ENCODE assay signal across 27 cellular contexts in the genomic region with DNA sequence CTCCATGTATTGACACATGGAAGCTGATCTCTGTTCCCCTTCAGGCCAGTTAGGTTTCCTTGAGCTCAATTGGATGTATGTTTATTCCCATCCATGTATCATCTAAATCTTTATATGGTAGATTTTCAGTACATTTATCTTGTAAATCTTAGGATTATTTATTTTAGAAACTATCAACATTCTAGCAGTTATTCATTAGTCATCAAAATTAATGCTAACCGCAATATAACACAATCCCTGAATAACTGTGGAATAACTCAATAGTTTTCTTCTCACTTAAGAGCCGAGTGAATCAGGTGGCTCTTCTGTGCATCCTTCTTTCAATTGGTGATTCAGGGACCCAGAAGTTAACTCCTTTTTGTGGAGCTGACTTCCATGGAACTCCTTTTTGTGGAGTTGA.
"Had no signal": no experiment of that assay in that cellular context is flagged by ENCODE, and none has a peak within 500 bp of the region (broad histone marks: within the 10 kb centered on the region; RNA-seq: fewer than 3 reads in every experiment).

No MANE protein-coding gene starts in this region.

- H3K4me3 ChIP-seq: stomach, suprapubic skin, testis, thoracic aorta, thyroid gland, tibial artery, tibial nerve, transverse colon, upper lobe of left lung, upper lobe of right lung, uterus, vagina had no signal

- H3K27me3 ChIP-seq: testis, tibial artery had no signal

- H3K27ac ChIP-seq: stomach, suprapubic skin, testis, thoracic aorta, thyroid gland, tibial artery, tibial nerve, transverse colon, upper lobe of left lung, upper lobe of right lung, uterus, vagina had no signal

- H3K4me1 ChIP-seq: testis, thyroid gland, upper lobe of right lung, uterus had no signal

- DNase-seq: stimulated activated CD4-positive, alpha-beta T cell treated with anti-CD3 and anti-CD28 coated beads, Interleukin-2, amount 100 ng/mL, for 48 hours; stimulated activated CD4-positive, alpha-beta T cell treated with anti-CD3 and anti-CD28 coated beads, Interleukin-4, amount 100 ng/mL, for 1 hour; stimulated activated CD4-positive, alpha-beta T cell treated with anti-CD3 and anti-CD28 coated beads, Interleukin-4, amount 100 ng/mL, for 24 hours; stimulated activated CD4-positive, alpha-beta T cell treated with anti-CD3 and anti-CD28 coated beads, Interleukin-4, amount 100 ng/mL, for 4 hours; stimulated activated CD8-positive, alpha-beta memory T cell treated with anti-CD3 and anti-CD28 coated beads, Interleukin-4, amount 100 ng/mL, for 48 hours; stimulated activated naive B cell treated with anti-CD40 and anti-IgM and Interleukin-4, amounts not matched to agents 10 μg/mL and 1 μg/mL and 100 μg/mL, for 72 hours; stimulated activated naive CD4-positive, alpha-beta T cell; stimulated activated naive CD4-positive, alpha-beta T cell treated with Interleukin-2 at 50 U/mL for 16 hours; stimulated activated naive CD8-positive, alpha-beta T cell treated with anti-CD3 and anti-CD28 coated beads, Interleukin-15, amount 100 ng/mL, for 72 hours; stimulated activated naive CD8-positive, alpha-beta T cell treated with anti-CD3 and anti-CD28 coated beads, Interleukin-15, Interleukin-2, amounts not matched to agents 100 U/mL and 50 U/mL, for 24 hours; stomach; substantia nigra; testis; thyroid gland; tibial artery; transverse colon; trophoblast cell; upper lobe of left lung; upper lobe of right lung; uterus had no signal

- H3K9me3 ChIP-seq: stomach, suprapubic skin, testis, thoracic aorta, thyroid gland, tibial artery, tibial nerve, transverse colon, upper lobe of left lung, upper lobe of right lung, uterus, vagina had no signal

- H3K36me3 ChIP-seq: stomach, suprapubic skin, thoracic aorta, thyroid gland, tibial artery, tibial nerve, transverse colon, upper lobe of left lung, upper lobe of right lung, uterus, vagina had no signal

- FAIRE-seq: urothelium cell line had no signal

- ATAC-seq: stimulated activated effector memory CD8-positive, alpha-beta T cell treated with anti-CD3 and anti-CD28 coated beads, Interleukin-12 subunit alpha, Interleukin-12 subunit beta, amount 100 ng/mL, for 72 hours; stimulated activated memory B cell treated with anti-CD40 and anti-IgM and Interleukin-4, amounts not matched to agents 10 μg/mL and 1 μg/mL and 100 μg/mL, for 72 hours; stimulated activated naive B cell treated with anti-CD40 and anti-IgM and Interleukin-4, amounts not matched to agents 10 μg/mL and 1 μg/mL and 100 μg/mL, for 72 hours; stimulated activated naive CD8-positive, alpha-beta T cell treated with anti-CD3 and anti-CD28 coated beads, Interleukin-15, amount 100 ng/mL, for 72 hours; stimulated activated naive CD8-positive, alpha-beta T cell treated with anti-CD3 and anti-CD28 coated beads, Interleukin-15, Interleukin-2, amounts not matched to agents 100 U/mL and 50 U/mL, for 24 hours; upper lobe of right lung had no signal
